7 cellular contexts compared by ENCODE assay signal in the genomic region with DNA sequence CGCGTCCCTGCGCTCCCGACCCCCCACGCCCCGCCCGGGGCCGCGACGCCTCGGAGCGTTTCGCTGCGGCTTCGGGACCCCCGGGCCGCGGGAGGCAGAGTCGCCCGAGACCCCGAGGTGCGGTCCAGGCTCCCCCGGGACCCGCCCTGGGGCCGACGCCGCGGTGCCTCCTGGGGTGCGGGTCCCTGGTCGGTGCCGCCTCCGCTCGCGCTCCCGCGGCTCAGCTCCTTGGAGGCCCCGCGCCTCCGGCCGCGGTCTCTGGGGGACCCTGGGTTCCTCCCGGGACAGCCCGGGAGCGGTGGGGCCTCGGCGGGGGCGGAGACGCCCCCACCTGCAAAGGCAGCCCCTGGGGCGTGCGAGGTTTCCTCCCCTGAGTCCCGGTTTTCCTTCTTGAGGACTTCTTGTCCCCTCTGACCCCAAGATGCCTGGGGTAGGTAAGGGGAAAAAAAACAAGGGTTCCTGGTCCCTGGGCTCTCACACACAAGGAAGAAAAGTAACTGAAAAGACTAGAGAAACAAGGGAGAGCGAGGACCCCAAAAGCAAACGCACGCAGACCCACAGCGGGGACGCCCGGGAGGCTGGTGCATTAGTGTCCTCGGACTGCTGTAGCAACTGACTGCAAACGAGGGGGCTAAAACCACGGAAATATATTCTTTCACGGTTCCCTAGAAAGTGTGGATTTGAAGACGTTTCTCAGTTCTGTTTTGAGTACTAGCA. TPM values are rescaled to one million over a fixed set of nuclear protein-coding genes. Genes with fewer than 3 reads are reported as not detected.
DNase-seq lines count a peak whose midpoint lies in the region; ATAC-seq, FAIRE-seq and TF ChIP-seq lines count a peak whose summit lies in the region.

No MANE protein-coding gene starts in this region.

- peaks cover 9% of the 10 kb centered on the region for H3K4me1 Mint-ChIP-seq in mesothelial cell of epicardium

- no peaks in the 10 kb centered on the region for H3K27me3 Mint-ChIP-seq in mesothelial cell of epicardium (ENCODE audit: low read depth)

- no peaks in the 10 kb centered on the region for H3K36me3 ChIP-seq in bronchial epithelial cell (ENCODE audit: control insufficient read depth, insufficient read depth, low read length)

- H3K27me3 ChIP-seq in bronchial epithelial cell (ENCODE audit: control insufficient read depth, insufficient read depth, low read length), result no peaks in the 10 kb centered on the region

- peak overlapping the region; percentile 80 for H3K4me3 Mint-ChIP-seq in mesothelial cell of epicardium

- peaks cover 16% of the 10 kb centered on the region for H3K9me3 Mint-ChIP-seq in mesothelial cell of epicardium

- H3K36me3 Mint-ChIP-seq in mesothelial cell of epicardium, result peaks cover 37% of the 10 kb centered on the region

- ATAC-seq in GM18868 (IDR thresholded peaks at IDR 0.05; ENCODE audit: unreplicated experiment), result peak; percentile 5
- no peak for ATAC-seq in GM18511 (IDR thresholded peaks at IDR 0.05; ENCODE audit: unreplicated experiment)

- FAIRE-seq in bronchial epithelial cell (lab: Jason Lieb, UNC), result no peak

- H3K27ac Mint-ChIP-seq in mesothelial cell of epicardium, result no peak overlapping the region

- DNase-seq in HK-2 (ENCODE audit: unreplicated experiment) (peak; percentile 14), bronchial epithelial cell (ENCODE audit: low read depth) (no peak), mesothelial cell of epicardium (ENCODE audit: low spot score in 2 of 2, unreplicated experiment in 2 of 2) (peak in 1 of 2 experiments; percentile 48), GM19238 (ENCODE audit: insufficient read length, low spot score) (no peak), GM19240 (ENCODE audit: insufficient read length, low spot score) (no peak)

- no peak for TF ChIP-seq CTCF in bronchial epithelial cell (IDR thresholded peaks at IDR 0.05; ENCODE audit: insufficient read depth, low read length, severe bottlenecking)
- no peak for TF ChIP-seq CTCF in mesothelial cell of epicardium (IDR thresholded peaks at IDR 0.05; ENCODE audit: unreplicated experiment)

- H3K4me3 ChIP-seq in bronchial epithelial cell (ENCODE audit: low read depth, low read length), result peak overlapping the region; percentile 80

RNA-seq across cellular contexts. Expression of a gene that starts 0.7 kb away (rescaled TPM):
- total RNA-seq in bronchial epithelial cell (4.6 and 4.7 TPM in 2 replicates), mesothelial cell of epicardium (10.6 to 12.9 TPM (median 10.6 TPM) in 3 replicates)

RNA-seq across cellular contexts. Expression of a gene that starts 22.3 kb away (rescaled TPM):
- total RNA-seq in bronchial epithelial cell, result 3.2 and 3.9 TPM in 2 replicates
- total RNA-seq in mesothelial cell of epicardium, result 12.6 to 13.3 TPM (median 13.2 TPM) in 3 replicates

RNA-seq across cellular contexts. Expression of a gene that starts 25.1 kb away (rescaled TPM):
- total RNA-seq in bronchial epithelial cell (2.0 and 2.4 TPM in 2 replicates), mesothelial cell of epicardium (0.05 to 0.11 TPM (median 0.09 TPM) in 3 replicates)

RNA-seq across cellular contexts. Expression of a gene that starts 56.7 kb away (rescaled TPM):
- total RNA-seq in bronchial epithelial cell, result 55.6 and 86.4 TPM in 2 replicates
- 74.1 to 80.8 TPM (median 79.5 TPM) in 3 replicates for total RNA-seq in mesothelial cell of epicardium

RNA-seq across cellular contexts. Expression of a gene that starts 58.7 kb away (rescaled TPM):
- 11.1 and 11.6 TPM in 2 replicates for total RNA-seq in bronchial epithelial cell
- 3.9 to 4.5 TPM (median 4.1 TPM) in 3 replicates for total RNA-seq in mesothelial cell of epicardium
